Comparison of ENCODE assay signal across 25 cellular contexts in genomic region chr11:130877532-130877931, GRCh38. TPM values are rescaled to one million over a fixed set of nuclear protein-coding genes. Genes with fewer than 3 reads are reported as not detected.
A peak's percentile ranks its signal among the peaks of the same experiment; 100 is the strongest.
DNase-seq lines count a peak whose midpoint lies in the region; ATAC-seq and TF ChIP-seq lines count a peak whose summit lies in the region.
"Had no signal": no experiment of that assay in that cellular context is flagged by ENCODE, and none has a peak within 500 bp of the region (broad histone marks: within the 10 kb centered on the region; RNA-seq: fewer than 3 reads in every experiment).

No MANE protein-coding gene starts in this region.

- no peak overlapping the region for H2BK5ac ChIP-seq in mesenchymal stem cell (ENCODE audit: low read depth, low read length, poor library complexity, severe bottlenecking)

- no peak for TF ChIP-seq EP300 in tibial nerve (IDR thresholded peaks at IDR 0.05)

- no peak overlapping the region for H3K18ac ChIP-seq in mesenchymal stem cell (ENCODE audit: low read depth in 1 of 2, low read length in 2 of 2)

- no peaks in the 10 kb centered on the region for H3K9me3 Mint-ChIP-seq in endothelial cell (ENCODE audit: unreplicated experiment)
- H3K9me3 Mint-ChIP-seq: IgD-negative memory B cell; stimulated activated memory B cell treated with anti-CD40 and anti-IgM and Interleukin-4, amounts not matched to agents 10 μg/mL and 1 μg/mL and 100 μg/mL, for 72 hours; T-helper 1 cell treated with Interleukin-12 subunit alpha and Interleukin-12 subunit beta and Interleukin-4 antibody, amounts not matched to agents 30 μg/mL and 1 μg/mL, for 36 hours had no signal

- no peaks in the 10 kb centered on the region for H3K27me3 Mint-ChIP-seq in endothelial cell (ENCODE audit: unreplicated experiment)
- H3K27me3 Mint-ChIP-seq: activated CD4-positive, alpha-beta T cell treated with anti-CD3 and anti-CD28 coated beads for 36 hours; IgD-negative memory B cell; stimulated activated memory B cell treated with anti-CD40 and anti-IgM and Interleukin-4, amounts not matched to agents 10 μg/mL and 1 μg/mL and 100 μg/mL, for 72 hours had no signal

- H2BK12ac ChIP-seq in mesenchymal stem cell (ENCODE audit: low read length in 2 of 2): no peak overlapping the region

- H3K36me3 ChIP-seq in mesenchymal stem cell (ENCODE audit: control insufficient read depth in 1 of 2, insufficient read depth in 2 of 2, low read depth in 1 of 2, low read length in 2 of 2) (peaks cover 31 to 88% of the 10 kb centered on the region in 2 experiments), subcutaneous abdominal adipose tissue (ENCODE audit: control insufficient read depth in 5 of 5, insufficient read depth in 5 of 5, low read length in 5 of 5) (peaks cover 51 to 89% (median 70%) of the 10 kb centered on the region in 5 donors), tibial nerve (peaks cover 0 to 82% (median 13%) of the 10 kb centered on the region in 3 donors)

- no peak overlapping the region for H4K8ac ChIP-seq in mesenchymal stem cell (ENCODE audit: low read length)

- peaks cover 4% of the 10 kb centered on the region for H3K4me1 ChIP-seq in mesenchymal stem cell (ENCODE audit: control insufficient read depth, insufficient read depth, low read depth, low read length)
- peaks cover 1 to 30% (median 24%) of the 10 kb centered on the region in 5 donors for H3K4me1 ChIP-seq in subcutaneous abdominal adipose tissue (ENCODE audit: control insufficient read depth in 5 of 5, insufficient read depth in 5 of 5, low read length in 5 of 5)
- peaks cover 0 to 26% (median 9%) of the 10 kb centered on the region in 4 donors for H3K4me1 ChIP-seq in tibial nerve
- H3K4me1 ChIP-seq: prostate gland had no signal

- no peak overlapping the region for H3K4me3 Mint-ChIP-seq in endothelial cell (ENCODE audit: unreplicated experiment)
- H3K4me3 Mint-ChIP-seq: activated CD4-positive, alpha-beta T cell treated with anti-CD3 and anti-CD28 coated beads for 36 hours; IgD-negative memory B cell; stimulated activated memory B cell treated with anti-CD40 and anti-IgM and Interleukin-4, amounts not matched to agents 10 μg/mL and 1 μg/mL and 100 μg/mL, for 72 hours; T-helper 1 cell treated with Interleukin-12 subunit alpha and Interleukin-12 subunit beta and Interleukin-4 antibody, amounts not matched to agents 30 μg/mL and 1 μg/mL, for 36 hours had no signal

- H3K27ac Mint-ChIP-seq in endothelial cell (ENCODE audit: unreplicated experiment): peak overlapping the region; percentile 61
- H3K27ac Mint-ChIP-seq: activated CD4-positive, alpha-beta T cell treated with anti-CD3 and anti-CD28 coated beads for 36 hours; IgD-negative memory B cell; stimulated activated memory B cell treated with anti-CD40 and anti-IgM and Interleukin-4, amounts not matched to agents 10 μg/mL and 1 μg/mL and 100 μg/mL, for 72 hours; T-helper 1 cell treated with Interleukin-12 subunit alpha and Interleukin-12 subunit beta and Interleukin-4 antibody, amounts not matched to agents 30 μg/mL and 1 μg/mL, for 36 hours had no signal

- no peak overlapping the region for H3K4me2 ChIP-seq in mesenchymal stem cell (ENCODE audit: low read length, poor library complexity, severe bottlenecking)

- no peak overlapping the region for H2AFZ ChIP-seq in mesenchymal stem cell (ENCODE audit: low read depth, low read length)

- H2AK5ac ChIP-seq in mesenchymal stem cell (ENCODE audit: low read length, severe bottlenecking): no peak overlapping the region

- H4K91ac ChIP-seq in mesenchymal stem cell (ENCODE audit: low read length): no peak overlapping the region

- ATAC-seq in HG02885 (IDR thresholded peaks at IDR 0.05; ENCODE audit: poor library complexity, unreplicated experiment): no peak
- ATAC-seq: activated CD4-positive, alpha-beta T cell treated with anti-CD3 and anti-CD28 coated beads for 36 hours; foreskin keratinocyte; stimulated activated memory B cell treated with anti-CD40 and anti-IgM and Interleukin-4, amounts not matched to agents 10 μg/mL and 1 μg/mL and 100 μg/mL, for 72 hours had no signal

- H3K27me3 ChIP-seq in mesenchymal stem cell (ENCODE audit: control insufficient read depth in 1 of 2, insufficient read depth in 1 of 2, low read length in 2 of 2): no peaks in the 10 kb centered on the region
- H3K27me3 ChIP-seq in subcutaneous abdominal adipose tissue (ENCODE audit: control insufficient read depth in 5 of 5, insufficient read depth in 4 of 5, low read length in 5 of 5): no peaks in the 10 kb centered on the region
- H3K27me3 ChIP-seq in tibial nerve: no peaks in the 10 kb centered on the region
- H3K27me3 ChIP-seq: foreskin keratinocyte had no signal

- DNase-seq in amniotic epithelial cell (ENCODE audit: low read depth) (peak; percentile 15), endothelial cell (ENCODE audit: low spot score) (no peak), mesenchymal stem cell (no peak), tibial nerve (ENCODE audit: low spot score in 2 of 2) (no peak), T-helper 9 cell (no peak), D341Med (ENCODE audit: low spot score) (no peak)
- DNase-seq: activated CD4-positive, alpha-beta T cell treated with anti-CD3 and anti-CD28 coated beads for 36 hours; activated T-cell treated with anti-CD3 and anti-CD28 coated beads, Interleukin-2, amount 50 U/mL, for 1 hour; anterior cingulate cortex; central memory CD4-positive, alpha-beta T cell; DMS 273 treated with DMSO at 0.1 percent for 48 hours; foreskin keratinocyte; hypothalamus; NCI-H1105 treated with DMSO at 0.1 percent for 48 hours; NCI-H2029; NCI-H748 treated with DMSO at 0.1 percent for 48 hours; stimulated activated CD4-positive, alpha-beta T cell treated with anti-CD3 and anti-CD28 coated beads, Interleukin-2, amount 100 ng/mL, for 48 hours; trophoblast cell had no signal

- H3K27ac ChIP-seq in mesenchymal stem cell (ENCODE audit: low read length, poor library complexity, severe bottlenecking): no peak overlapping the region
- peak overlapping the region; percentile 71 for H3K27ac ChIP-seq in subcutaneous abdominal adipose tissue (ENCODE audit: low read depth, low read length)
- H3K27ac ChIP-seq in tibial nerve: peak overlapping the region in 2 of 4 donors; percentile 74 to 76
- H3K27ac ChIP-seq: C4-2B, foreskin keratinocyte, prostate gland had no signal

- H3K4me3 ChIP-seq in mesenchymal stem cell (ENCODE audit: insufficient read depth in 1 of 2, low read depth in 1 of 2, low read length in 2 of 2) (no peak overlapping the region), subcutaneous abdominal adipose tissue (ENCODE audit: low read depth in 1 of 5, low read length in 5 of 5) (no peak overlapping the region), tibial nerve (no peak overlapping the region)
- H3K4me3 ChIP-seq: prostate gland had no signal

- no peak for TF ChIP-seq POLR2A in tibial nerve (IDR thresholded peaks at IDR 0.05)

- peak overlapping the region; percentile 32 for H3K9ac ChIP-seq in mesenchymal stem cell (ENCODE audit: low read length)
- H3K9ac ChIP-seq in subcutaneous abdominal adipose tissue (ENCODE audit: low read length in 5 of 5): peak overlapping the region in 1 of 5 donors; percentile 12

- no peak overlapping the region for H3K14ac ChIP-seq in mesenchymal stem cell (ENCODE audit: low read length in 2 of 2)

- H3K4ac ChIP-seq in mesenchymal stem cell (ENCODE audit: low read depth in 1 of 2, low read length in 2 of 2): no peak overlapping the region

- H3K36me3 Mint-ChIP-seq in endothelial cell (ENCODE audit: low read depth, unreplicated experiment): peaks cover 33% of the 10 kb centered on the region

- H2BK15ac ChIP-seq in mesenchymal stem cell (ENCODE audit: low read depth, poor library complexity, severe bottlenecking): no peak overlapping the region

- H2BK120ac ChIP-seq in mesenchymal stem cell (ENCODE audit: low read depth, low read length): no peak overlapping the region

- peaks cover 32% of the 10 kb centered on the region for H3K4me1 Mint-ChIP-seq in endothelial cell (ENCODE audit: unreplicated experiment)
- H3K4me1 Mint-ChIP-seq: IgD-negative memory B cell had no signal

- TF ChIP-seq CTCF in endothelial cell (IDR thresholded peaks at IDR 0.05; ENCODE audit: unreplicated experiment): no peak
- TF ChIP-seq CTCF in tibial nerve (IDR thresholded peaks at IDR 0.05): no peak

- no peak overlapping the region for H3K23ac ChIP-seq in mesenchymal stem cell (ENCODE audit: low read length in 2 of 2)

- peaks cover 1% of the 10 kb centered on the region for H3K79me1 ChIP-seq in mesenchymal stem cell (replicated peaks; ENCODE audit: low read length, poor library complexity, severe bottlenecking)

- H3K9me3 ChIP-seq in mesenchymal stem cell (ENCODE audit: control insufficient read depth, low read length) (no peaks in the 10 kb centered on the region), subcutaneous abdominal adipose tissue (ENCODE audit: control insufficient read depth in 5 of 5, low read length in 5 of 5) (no peaks in the 10 kb centered on the region), tibial nerve (no peaks in the 10 kb centered on the region)
- H3K9me3 ChIP-seq: prostate gland had no signal

RNA-seq across cellular contexts. Expression of gene SNX19, which starts 38.7 kb away (rescaled TPM):
- total RNA-seq in endothelial cell (ENCODE audit: unreplicated experiment) (47.9 TPM), tibial nerve (100 to 1,000 TPM in 3 of 4 donors, 10 to 100 TPM in 1; 94.2 to 141 (median 105) TPM)
- polyA plus RNA-seq in mesenchymal stem cell (2013, experiment 1 of 2): 31.9 TPM
- polyA plus RNA-seq in mesenchymal stem cell (2013, experiment 2 of 2): 32.2 TPM
